In the genomic region with DNA sequence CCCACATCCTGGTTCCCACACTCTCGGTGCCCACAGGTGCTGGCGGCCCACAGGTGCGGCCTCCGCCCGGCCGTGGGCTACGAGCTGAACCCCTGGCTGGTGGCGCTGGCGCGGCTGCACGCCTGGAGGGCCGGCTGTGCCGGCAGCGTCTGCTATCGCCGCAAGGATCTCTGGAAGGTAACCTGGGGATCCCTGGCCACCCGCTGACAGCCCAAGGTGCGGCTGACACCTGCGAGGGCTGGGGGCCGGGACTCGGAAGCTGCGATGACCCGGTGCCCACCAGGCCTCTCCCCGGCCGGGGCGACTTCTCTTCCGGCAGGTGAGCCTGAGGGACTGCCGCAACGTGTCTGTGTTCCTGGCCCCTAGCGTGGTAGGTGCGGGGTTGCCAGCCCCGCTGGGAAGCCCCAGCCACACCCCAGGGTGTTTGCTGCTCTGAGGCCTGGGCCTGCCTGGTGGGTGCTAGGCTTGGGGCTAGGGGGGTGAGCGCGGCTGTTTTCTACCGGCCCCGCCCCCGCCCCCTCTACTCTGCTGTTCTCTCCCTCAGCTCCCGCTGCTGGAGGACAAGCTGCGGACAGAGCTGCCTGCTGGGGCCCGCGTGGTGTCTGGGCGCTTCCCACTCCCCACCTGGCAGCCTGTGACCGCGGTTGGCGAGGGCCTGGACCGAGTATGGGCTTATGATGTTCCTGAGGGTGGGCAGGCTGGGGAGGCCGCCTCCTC, we compare ENCODE assay signal across 8 cellular contexts. TPM values are rescaled to one million over a fixed set of nuclear protein-coding genes. Genes with fewer than 3 reads are reported as not detected.
DNase-seq lines count a peak whose midpoint lies in the region; ATAC-seq and TF ChIP-seq lines count a peak whose summit lies in the region.

No MANE protein-coding gene starts in this region.

- H3K27ac ChIP-seq in thoracic aorta = peak overlapping the region in 1 of 2 donors; percentile 86

- peaks cover 13 to 26% of the 10 kb centered on the region in 2 donors for H3K4me1 ChIP-seq in thoracic aorta (ENCODE audit: control insufficient read depth in 1 of 2, low read depth in 2 of 2)

- no peak overlapping the region for H3K27ac Mint-ChIP-seq in activated CD4-positive, alpha-beta T cell treated with anti-CD3 and anti-CD28 coated beads, Interleukin-2, amount 10 ng/mL, durations not matched to agents 24 days and 14 days

- peak overlapping the region; percentile 70 for H3K4me3 Mint-ChIP-seq in activated CD4-positive, alpha-beta T cell treated with anti-CD3 and anti-CD28 coated beads, Interleukin-2, amount 10 ng/mL, durations not matched to agents 24 days and 14 days

- H3K4me3 ChIP-seq in kidney epithelial cell (ENCODE audit: low read depth, low read length) (peak overlapping the region; percentile 80), thoracic aorta (peak overlapping the region; percentile 97)

- no peaks in the 10 kb centered on the region for H3K36me3 Mint-ChIP-seq in activated CD4-positive, alpha-beta T cell treated with anti-CD3 and anti-CD28 coated beads, Interleukin-2, amount 10 ng/mL, durations not matched to agents 24 days and 14 days (ENCODE audit: low read depth)

- H3K4me1 Mint-ChIP-seq in activated CD4-positive, alpha-beta T cell treated with anti-CD3 and anti-CD28 coated beads, Interleukin-2, amount 10 ng/mL, durations not matched to agents 24 days and 14 days = peaks cover 3% of the 10 kb centered on the region

- H3K36me3 ChIP-seq in kidney epithelial cell (ENCODE audit: control insufficient read depth, insufficient read depth, low read length) = no peaks in the 10 kb centered on the region
- no peaks in the 10 kb centered on the region for H3K36me3 ChIP-seq in thoracic aorta

- ATAC-seq in thoracic aorta (ENCODE audit: insufficient number of reproducible peaks, low FRiP score, low read depth) = no peak

- H3K27me3 ChIP-seq in kidney epithelial cell (ENCODE audit: control insufficient read depth, insufficient read depth, low read length) = no peaks in the 10 kb centered on the region
- no peaks in the 10 kb centered on the region for H3K27me3 ChIP-seq in thoracic aorta (replicated peaks; ENCODE audit: insufficient read depth)

- DNase-seq in activated CD4-positive, alpha-beta T cell treated with anti-CD3 and anti-CD28 coated beads, Interleukin-2, amount 10 ng/mL, durations not matched to agents 24 days and 14 days = no peak
- no peak for DNase-seq in activated CD4-positive, alpha-beta T cell treated with anti-CD3 and anti-CD28 coated beads, Interleukin-2, amount 50 U/mL, for 1 hour
- DNase-seq in activated gamma-delta T cell treated with Interleukin-2 at 50 U/mL for 16 hours = peak; percentile 35
- DNase-seq in kidney epithelial cell (ENCODE audit: low read depth) = no peak
- DNase-seq in thoracic aorta (ENCODE audit: low spot score) = no peak
- no peak for DNase-seq in stimulated activated CD4-positive, alpha-beta T cell treated with anti-CD3 and anti-CD28 coated beads, Interleukin-4, amount 100 ng/mL, for 24 hours
- DNase-seq in SW 1271 (lab: John Stamatoyannopoulos, UW) = no peak
- DNase-seq in NCI-H187 treated with DMSO at 0.1 percent for 48 hours (lab: John Stamatoyannopoulos, UW) = no peak

- H3K9me3 ChIP-seq in thoracic aorta = no peaks in the 10 kb centered on the region

- TF ChIP-seq CTCF in kidney epithelial cell (IDR thresholded peaks at IDR 0.05; ENCODE audit: insufficient read depth, low read length, poor library complexity, severe bottlenecking) (no peak), thoracic aorta (IDR thresholded peaks at IDR 0.05) (no peak)

- intact Hi-C loops in activated CD4-positive, alpha-beta T cell treated with anti-CD3 and anti-CD28 coated beads, Interleukin-2, amount 10 ng/mL, durations not matched to agents 24 days and 14 days (cut with micrococcal nuclease) = no loop called here

- H3K9me3 Mint-ChIP-seq in activated CD4-positive, alpha-beta T cell treated with anti-CD3 and anti-CD28 coated beads, Interleukin-2, amount 10 ng/mL, durations not matched to agents 24 days and 14 days = no peaks in the 10 kb centered on the region

- H3K27me3 Mint-ChIP-seq in activated CD4-positive, alpha-beta T cell treated with anti-CD3 and anti-CD28 coated beads, Interleukin-2, amount 10 ng/mL, durations not matched to agents 24 days and 14 days = peaks cover 14% of the 10 kb centered on the region

RNA-seq across cellular contexts. Expression of a gene that starts 1.0 kb away (rescaled TPM):
- total RNA-seq in activated CD4-positive, alpha-beta T cell treated with anti-CD3 and anti-CD28 coated beads, Interleukin-2, amount 10 ng/mL, durations not matched to agents 24 days and 14 days = 38.5 and 56.3 TPM in 2 replicates
- total RNA-seq in kidney epithelial cell = 42.4 and 61.9 TPM in 2 replicates
- 10 to 100 TPM; 29.7 to 46.7 TPM for total RNA-seq in thoracic aorta

RNA-seq across cellular contexts. Expression of a gene that starts 4.3 kb away (rescaled TPM):
- 6.9 and 8.0 TPM in 2 replicates for total RNA-seq in activated CD4-positive, alpha-beta T cell treated with anti-CD3 and anti-CD28 coated beads, Interleukin-2, amount 10 ng/mL, durations not matched to agents 24 days and 14 days
- total RNA-seq in kidney epithelial cell = 2.5 and 6.1 TPM in 2 replicates
- total RNA-seq in thoracic aorta = under 1 TPM; 0.92 to 0.95 TPM

RNA-seq across cellular contexts. Expression of a gene that starts 5.0 kb away (rescaled TPM):
- total RNA-seq in activated CD4-positive, alpha-beta T cell treated with anti-CD3 and anti-CD28 coated beads, Interleukin-2, amount 10 ng/mL, durations not matched to agents 24 days and 14 days = 13.1 and 20.9 TPM in 2 replicates
- 17.7 and 18.8 TPM in 2 replicates for total RNA-seq in kidney epithelial cell
- 1 to 10 TPM; 6.4 to 8.1 TPM for total RNA-seq in thoracic aorta

RNA-seq across cellular contexts. Expression of a gene that starts 7.0 kb away (rescaled TPM):
- total RNA-seq in activated CD4-positive, alpha-beta T cell treated with anti-CD3 and anti-CD28 coated beads, Interleukin-2, amount 10 ng/mL, durations not matched to agents 24 days and 14 days = 27.7 and 30.2 TPM in 2 replicates
- total RNA-seq in kidney epithelial cell (116 and 161 TPM in 2 replicates), thoracic aorta (10 to 100 TPM; 28.9 to 58.9 TPM)

RNA-seq across cellular contexts. Expression of a gene that starts 16.3 kb away (rescaled TPM):
- total RNA-seq in activated CD4-positive, alpha-beta T cell treated with anti-CD3 and anti-CD28 coated beads, Interleukin-2, amount 10 ng/mL, durations not matched to agents 24 days and 14 days = 6.4 and 6.8 TPM in 2 replicates
- total RNA-seq in kidney epithelial cell (0.17 and 0.82 TPM in 2 replicates), thoracic aorta (not detected)
